ENCODE assay signal across 4 cellular contexts in genomic region chr19:1477056-1477455, GRCh38. TPM values are rescaled to one million over a fixed set of nuclear protein-coding genes. Genes with fewer than 3 reads are reported as not detected.
DNase-seq lines count a peak whose midpoint lies in the region; ATAC-seq and TF ChIP-seq lines count a peak whose summit lies in the region.
"Not testable (repeated sequence)": the region's sequence is repeated elsewhere in the genome, so short reads cannot be mapped to it uniquely, and the experiment has no call there.
"Had no signal": no experiment of that assay in that cellular context is flagged by ENCODE, and none has a peak within 500 bp of the region (broad histone marks: within the 10 kb centered on the region; RNA-seq: fewer than 3 reads in every experiment).

No MANE protein-coding gene starts in this region.

- DNase-seq in activated T-cell treated with anti-CD3 and anti-CD28 coated beads, Interleukin-2, amount 50 U/mL, for 4 hours; endothelial cell (ENCODE audit: low spot score): not testable (repeated sequence)

- H3K27me3 Mint-ChIP-seq in IgD-negative memory B cell; activated T-cell treated with anti-CD3 and anti-CD28 coated beads, Interleukin-2, amount 50 U/mL, for 4 hours (ENCODE audit: low read depth); endothelial cell (ENCODE audit: unreplicated experiment): not testable (repeated sequence)

- H3K27ac Mint-ChIP-seq in IgD-negative memory B cell; endothelial cell (ENCODE audit: unreplicated experiment): not testable (repeated sequence)

- peaks cover 7 to 13% (median 9%) of the 10 kb centered on the region in 3 donors for H3K4me1 Mint-ChIP-seq in IgD-negative memory B cell
- peaks cover 15% of the 10 kb centered on the region for H3K4me1 Mint-ChIP-seq in activated T-cell treated with anti-CD3 and anti-CD28 coated beads, Interleukin-2, amount 50 U/mL, for 4 hours (ENCODE audit: low read depth)
- not testable (repeated sequence) for H3K4me1 Mint-ChIP-seq in endothelial cell (ENCODE audit: unreplicated experiment)

- H3K4me3 Mint-ChIP-seq in IgD-negative memory B cell: peak overlapping the region in 3 of 4 donors; percentile 16 to 80 (median 72)
- peak overlapping the region; percentile 69 for H3K4me3 Mint-ChIP-seq in activated T-cell treated with anti-CD3 and anti-CD28 coated beads, Interleukin-2, amount 50 U/mL, for 4 hours
- H3K4me3 Mint-ChIP-seq in endothelial cell (ENCODE audit: unreplicated experiment): peak overlapping the region; percentile 76

- not testable (repeated sequence) for ATAC-seq in activated T-cell treated with anti-CD3 and anti-CD28 coated beads, Interleukin-2, amount 50 U/mL, for 4 hours

- not testable (repeated sequence) for TF ChIP-seq CTCF in endothelial cell (IDR thresholded peaks at IDR 0.05; ENCODE audit: unreplicated experiment)

- H3K9me3 Mint-ChIP-seq in IgD-negative memory B cell; activated T-cell treated with anti-CD3 and anti-CD28 coated beads, Interleukin-2, amount 50 U/mL, for 4 hours; endothelial cell (ENCODE audit: unreplicated experiment): not testable (repeated sequence)

- not testable (repeated sequence) for H3K36me3 Mint-ChIP-seq in IgD-negative memory B cell; activated T-cell treated with anti-CD3 and anti-CD28 coated beads, Interleukin-2, amount 50 U/mL, for 4 hours (ENCODE audit: insufficient read depth)
- peaks cover 14% of the 10 kb centered on the region for H3K36me3 Mint-ChIP-seq in endothelial cell (ENCODE audit: low read depth, unreplicated experiment)

RNA-seq across cellular contexts. Expression of gene C19orf25, which starts 2.0 kb away (rescaled TPM):
- polyA plus RNA-seq in IgD-negative memory B cell: 51.1 TPM
- 10 to 100 TPM; 31.0 to 32.1 (median 32.0) TPM for total RNA-seq in activated T-cell treated with anti-CD3 and anti-CD28 coated beads, Interleukin-2, amount 50 U/mL, for 4 hours
- total RNA-seq in endothelial cell (ENCODE audit: unreplicated experiment): 29.7 TPM

RNA-seq across cellular contexts. Expression of gene PCSK4, which starts 13.1 kb away (rescaled TPM):
- polyA plus RNA-seq in IgD-negative memory B cell: not detected
- total RNA-seq in activated T-cell treated with anti-CD3 and anti-CD28 coated beads, Interleukin-2, amount 50 U/mL, for 4 hours: under 1 TPM; 0.46 to 0.50 (median 0.49) TPM
- 8.4 TPM for total RNA-seq in endothelial cell (ENCODE audit: unreplicated experiment)

RNA-seq across cellular contexts. Expression of gene REEP6, which starts 13.9 kb away (rescaled TPM):
- 0.24 TPM for polyA plus RNA-seq in IgD-negative memory B cell
- total RNA-seq in activated T-cell treated with anti-CD3 and anti-CD28 coated beads, Interleukin-2, amount 50 U/mL, for 4 hours: 1 to 10 TPM; 1.8 to 3.4 (median 1.9) TPM
- 2.3 TPM for total RNA-seq in endothelial cell (ENCODE audit: unreplicated experiment)

RNA-seq across cellular contexts. Expression of gene APC2, which starts 27.1 kb away (rescaled TPM):
- polyA plus RNA-seq in IgD-negative memory B cell: 0.16 TPM
- under 1 TPM; 0.13 to 0.45 (median 0.16) TPM for total RNA-seq in activated T-cell treated with anti-CD3 and anti-CD28 coated beads, Interleukin-2, amount 50 U/mL, for 4 hours
- total RNA-seq in endothelial cell (ENCODE audit: unreplicated experiment): 1.9 TPM
- total RNA-seq: RPMI7951 had no signal

RNA-seq across cellular contexts. Expression of gene ADAMTSL5, which starts 35.8 kb away (rescaled TPM):
- 0.21 TPM for polyA plus RNA-seq in IgD-negative memory B cell
- 1 to 10 TPM; 5.8 to 9.7 (median 6.8) TPM for total RNA-seq in activated T-cell treated with anti-CD3 and anti-CD28 coated beads, Interleukin-2, amount 50 U/mL, for 4 hours
- total RNA-seq in endothelial cell (ENCODE audit: unreplicated experiment): 0.18 TPM
